13 cellular contexts compared by ENCODE assay signal in the genomic region with DNA sequence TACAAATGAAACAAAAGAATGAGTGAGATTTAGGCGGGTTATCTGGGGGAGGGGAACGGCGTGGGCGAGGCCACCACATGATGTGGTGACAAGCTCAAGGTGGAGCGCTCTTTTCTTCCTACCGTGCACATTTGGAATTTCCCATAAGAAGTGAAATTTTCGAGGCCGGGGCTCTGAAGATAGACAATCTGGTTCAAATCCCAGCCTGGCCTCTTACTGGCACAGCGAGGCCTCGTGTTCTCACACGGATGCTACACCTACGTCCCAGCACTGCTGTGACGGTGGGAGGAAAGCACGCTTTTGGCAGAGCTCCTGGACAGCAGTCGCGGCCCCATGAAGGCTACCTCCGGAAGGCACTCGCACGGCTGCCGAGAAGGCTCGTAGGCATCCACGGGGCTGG. TPM values are rescaled to one million over a fixed set of nuclear protein-coding genes. Genes with fewer than 3 reads are reported as not detected.
DNase-seq lines count a peak whose midpoint lies in the region; ATAC-seq, FAIRE-seq and TF ChIP-seq lines count a peak whose summit lies in the region.
"Had no signal": no experiment of that assay in that cellular context is flagged by ENCODE, and none has a peak within 500 bp of the region (broad histone marks: within the 10 kb centered on the region; RNA-seq: fewer than 3 reads in every experiment).

No MANE protein-coding gene starts in this region.

- TF ChIP-seq CTCF in hepatocyte (IDR thresholded peaks at IDR 0.05; ENCODE audit: poor library complexity), result no peak

- peaks cover 3% of the 10 kb centered on the region for H3K4me1 ChIP-seq in hepatocyte (ENCODE audit: insufficient read depth)

- no peaks in the 10 kb centered on the region for H3K9me2 ChIP-seq in hepatocyte (replicated peaks; ENCODE audit: insufficient read depth)

- peaks cover 88% of the 10 kb centered on the region for H3K79me2 ChIP-seq in hepatocyte

- no peak overlapping the region for H2AFZ ChIP-seq in hepatocyte

- no peaks in the 10 kb centered on the region for H3K27me3 Mint-ChIP-seq in activated naive CD4-positive, alpha-beta T cell treated with anti-CD3 and anti-CD28 coated beads for 36 hours (ENCODE audit: low read depth)
- H3K27me3 Mint-ChIP-seq in activated T-helper 17 cell treated with anti-CD3 and anti-CD28 coated beads, Interleukin-2, amount 50 U/mL, for 72 hours, result no peaks in the 10 kb centered on the region

- peak overlapping the region; percentile 28 for H3K27ac ChIP-seq in hepatocyte
- H3K27ac ChIP-seq: KMS-11 had no signal

- H3K4me2 ChIP-seq in hepatocyte, result no peak overlapping the region
- H3K4me2 ChIP-seq: KMS-11 had no signal

- peak overlapping the region; percentile 56 for H3K27ac Mint-ChIP-seq in activated naive CD4-positive, alpha-beta T cell treated with anti-CD3 and anti-CD28 coated beads for 36 hours
- peak overlapping the region; percentile 84 for H3K27ac Mint-ChIP-seq in activated T-helper 17 cell treated with anti-CD3 and anti-CD28 coated beads, Interleukin-2, amount 50 U/mL, for 72 hours

- H3K9me3 Mint-ChIP-seq in activated naive CD4-positive, alpha-beta T cell treated with anti-CD3 and anti-CD28 coated beads for 36 hours, result no peaks in the 10 kb centered on the region
- no peaks in the 10 kb centered on the region for H3K9me3 Mint-ChIP-seq in activated T-helper 17 cell treated with anti-CD3 and anti-CD28 coated beads, Interleukin-2, amount 50 U/mL, for 72 hours

- H3K4me3 Mint-ChIP-seq in activated naive CD4-positive, alpha-beta T cell treated with anti-CD3 and anti-CD28 coated beads for 36 hours, result no peak overlapping the region
- H3K4me3 Mint-ChIP-seq in activated T-helper 17 cell treated with anti-CD3 and anti-CD28 coated beads, Interleukin-2, amount 50 U/mL, for 72 hours, result peak overlapping the region; percentile 57

- peaks cover 12% of the 10 kb centered on the region for H3K4me1 Mint-ChIP-seq in activated naive CD4-positive, alpha-beta T cell treated with anti-CD3 and anti-CD28 coated beads for 36 hours (ENCODE audit: low read depth)
- peaks cover 27% of the 10 kb centered on the region for H3K4me1 Mint-ChIP-seq in activated T-helper 17 cell treated with anti-CD3 and anti-CD28 coated beads, Interleukin-2, amount 50 U/mL, for 72 hours

- peak; percentile 45 for DNase-seq in activated naive CD4-positive, alpha-beta T cell treated with anti-CD3 and anti-CD28 coated beads for 36 hours
- DNase-seq in activated naive CD4-positive, alpha-beta T cell (lab: John Stamatoyannopoulos, UW), result no peak
- DNase-seq in hepatocyte (ENCODE audit: low spot score) (no peak), urothelium cell line (ENCODE audit: low spot score) (no peak), COLO668 (lab: John Stamatoyannopoulos, UW; ENCODE audit: unreplicated experiment) (no peak), occipital lobe (lab: John Stamatoyannopoulos, UW) (no peak)
- DNase-seq in stimulated activated CD4-positive, alpha-beta T cell treated with anti-CD3 and anti-CD28 coated beads, Interleukin-4, amount 100 ng/mL, for 1 hour, result peak; percentile 54
- DNase-seq: aorta, NCI-H2107 had no signal

- peaks cover 18% of the 10 kb centered on the region for H4K20me1 ChIP-seq in hepatocyte (ENCODE audit: insufficient read depth, poor library complexity, severe bottlenecking)

- no peak for FAIRE-seq in urothelium cell line (lab: Jason Lieb, UNC)
- FAIRE-seq: endometrium had no signal

- H3K4me3 ChIP-seq in hepatocyte, result no peak overlapping the region

- CTCF ChIA-PET in activated naive CD4-positive, alpha-beta T cell treated with anti-CD3 and anti-CD28 coated beads for 36 hours (lab: Charles Lee), result no interaction called here

- intact Hi-C loops in activated naive CD4-positive, alpha-beta T cell treated with anti-CD3 and anti-CD28 coated beads for 36 hours (cut with micrococcal nuclease), result no loop called here

- peak; percentile 78 for ATAC-seq in activated T-helper 17 cell treated with anti-CD3 and anti-CD28 coated beads, Interleukin-2, amount 50 U/mL, for 72 hours (replicated peaks)
- ATAC-seq: right cardiac atrium had no signal

- no peaks in the 10 kb centered on the region for H3K27me3 ChIP-seq in hepatocyte

- no peaks in the 10 kb centered on the region for H3K36me3 ChIP-seq in hepatocyte (replicated peaks; ENCODE audit: insufficient read depth, low read depth)

- WGBS in hepatocyte (ENCODE audit: low lambda C conversion rate, missing lambda C conversion rate), result 95% methylated on average over 21 of the region's 22 CpGs

- no peaks in the 10 kb centered on the region for H3K9me3 ChIP-seq in hepatocyte (ENCODE audit: low read depth)

- peaks cover 19% of the 10 kb centered on the region for H3K36me3 Mint-ChIP-seq in activated naive CD4-positive, alpha-beta T cell treated with anti-CD3 and anti-CD28 coated beads for 36 hours (ENCODE audit: low read depth)
- peaks cover 77% of the 10 kb centered on the region for H3K36me3 Mint-ChIP-seq in activated T-helper 17 cell treated with anti-CD3 and anti-CD28 coated beads, Interleukin-2, amount 50 U/mL, for 72 hours (ENCODE audit: low read depth)

RNA-seq across cellular contexts. Expression of a gene that starts 25.2 kb away (rescaled TPM):
- 10 to 100 TPM; 16.6 to 17.9 TPM for total RNA-seq in activated naive CD4-positive, alpha-beta T cell treated with anti-CD3 and anti-CD28 coated beads for 36 hours
- 10 to 100 TPM; 25.2 to 32.9 TPM for total RNA-seq in activated T-helper 17 cell treated with anti-CD3 and anti-CD28 coated beads, Interleukin-2, amount 50 U/mL, for 72 hours
- total RNA-seq in hepatocyte (59.2 and 65.2 TPM in 2 replicates), occipital lobe (24.0 TPM)
- 50.0 and 51.4 TPM in 2 replicates for polyA plus RNA-seq in hepatocyte

RNA-seq across cellular contexts. Expression of a gene that starts 41.5 kb away (rescaled TPM):
- total RNA-seq in activated naive CD4-positive, alpha-beta T cell treated with anti-CD3 and anti-CD28 coated beads for 36 hours, result 1 to 10 TPM; 9.7 to 9.8 TPM
- 1 to 10 TPM; 3.9 to 9.6 TPM for total RNA-seq in activated T-helper 17 cell treated with anti-CD3 and anti-CD28 coated beads, Interleukin-2, amount 50 U/mL, for 72 hours
- 6.9 and 14.9 TPM in 2 replicates for total RNA-seq in hepatocyte
- 8.1 and 10.1 TPM in 2 replicates for polyA plus RNA-seq in hepatocyte
- total RNA-seq in occipital lobe, result 53.7 TPM

Comparison
In these comparisons a context has a peak if more than half of its experiments do, and no peak if none do; other contexts are left out.
1. DNase-seq: peak in activated naive CD4-positive, alpha-beta T cell treated with anti-CD3 and anti-CD28 coated beads for 36 hours (single experiment) and stimulated activated CD4-positive, alpha-beta T cell treated with anti-CD3 and anti-CD28 coated beads, Interleukin-4, amount 100 ng/mL, for 1 hour (single experiment); none in activated naive CD4-positive, alpha-beta T cell (0 of 4), hepatocyte (single experiment), urothelium cell line (single experiment), COLO668 (single experiment) and occipital lobe (single experiment).